Comparison of ENCODE assay signal across 1 cellular context in the genomic region with DNA sequence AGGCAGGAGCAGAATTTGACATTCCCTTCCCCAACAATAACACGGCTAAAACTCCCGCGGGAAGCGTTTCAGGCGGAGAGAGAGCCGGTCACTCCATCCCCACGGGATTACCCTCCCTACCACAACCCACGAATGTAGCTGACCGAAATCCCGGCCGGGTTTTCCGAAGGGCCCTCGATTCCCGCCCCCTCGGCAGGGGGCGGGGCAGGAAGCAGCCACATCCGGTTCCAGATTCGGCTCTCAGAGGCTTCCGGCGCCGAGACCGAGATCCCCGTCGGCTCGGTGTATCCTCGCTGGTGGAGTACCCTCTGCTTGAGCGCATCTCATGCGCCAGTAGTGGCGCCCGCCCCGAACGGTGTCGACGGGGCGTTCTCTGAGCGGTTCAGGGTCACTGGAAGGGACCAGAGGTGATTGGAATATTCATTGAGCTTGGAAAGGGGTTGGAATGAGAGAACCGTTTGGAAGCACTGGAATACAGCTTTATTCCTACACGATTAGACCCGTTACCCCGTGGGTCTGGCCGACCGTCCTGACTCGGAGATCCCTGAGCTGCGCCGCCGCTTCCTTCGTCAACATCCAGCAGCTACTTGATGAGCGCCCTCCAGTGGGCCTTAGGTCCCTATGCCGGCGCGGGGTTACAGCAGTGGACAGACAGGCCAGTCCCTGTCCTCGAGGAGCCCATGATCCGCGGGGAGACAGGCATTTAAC.
TF ChIP-seq lines count a peak whose summit lies in the region.

No MANE protein-coding gene starts in this region.

TF ChIP-seq in HepG2, 621 proteins besides CTCF, POLR2A, EP300 and RAD21 (continued from another document and continues in another):
- TF ChIP-seq, protein P1, sequence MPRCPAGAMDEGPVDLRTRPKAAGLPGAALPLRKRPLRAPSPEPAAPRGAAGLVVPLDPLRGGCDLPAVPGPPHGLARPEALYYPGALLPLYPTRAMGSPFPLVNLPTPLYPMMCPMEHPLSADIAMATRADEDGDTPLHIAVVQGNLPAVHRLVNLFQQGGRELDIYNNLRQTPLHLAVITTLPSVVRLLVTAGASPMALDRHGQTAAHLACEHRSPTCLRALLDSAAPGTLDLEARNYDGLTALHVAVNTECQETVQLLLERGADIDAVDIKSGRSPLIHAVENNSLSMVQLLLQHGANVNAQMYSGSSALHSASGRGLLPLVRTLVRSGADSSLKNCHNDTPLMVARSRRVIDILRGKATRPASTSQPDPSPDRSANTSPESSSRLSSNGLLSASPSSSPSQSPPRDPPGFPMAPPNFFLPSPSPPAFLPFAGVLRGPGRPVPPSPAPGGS (CRISPR knock-in tag; IDR thresholded peaks at IDR 0.05) = peak; percentile 52; the same call in 1 of the 2 replicates
- TF ChIP-seq AKNA (CRISPR knock-in tag; IDR thresholded peaks at IDR 0.05; ENCODE audit: borderline replicate concordance) = no peak
- TF ChIP-seq, protein P2, sequence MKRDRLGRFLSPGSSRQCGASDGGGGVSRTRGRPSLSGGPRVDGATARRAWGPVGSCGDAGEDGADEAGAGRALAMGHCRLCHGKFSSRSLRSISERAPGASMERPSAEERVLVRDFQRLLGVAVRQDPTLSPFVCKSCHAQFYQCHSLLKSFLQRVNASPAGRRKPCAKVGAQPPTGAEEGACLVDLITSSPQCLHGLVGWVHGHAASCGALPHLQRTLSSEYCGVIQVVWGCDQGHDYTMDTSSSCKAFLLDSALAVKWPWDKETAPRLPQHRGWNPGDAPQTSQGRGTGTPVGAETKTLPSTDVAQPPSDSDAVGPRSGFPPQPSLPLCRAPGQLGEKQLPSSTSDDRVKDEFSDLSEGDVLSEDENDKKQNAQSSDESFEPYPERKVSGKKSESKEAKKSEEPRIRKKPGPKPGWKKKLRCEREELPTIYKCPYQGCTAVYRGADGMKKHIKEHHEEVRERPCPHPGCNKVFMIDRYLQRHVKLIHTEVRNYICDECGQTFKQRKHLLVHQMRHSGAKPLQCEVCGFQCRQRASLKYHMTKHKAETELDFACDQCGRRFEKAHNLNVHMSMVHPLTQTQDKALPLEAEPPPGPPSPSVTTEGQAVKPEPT (CRISPR knock-in tag; IDR thresholded peaks at IDR 0.05; ENCODE audit: low read depth) = peak; percentile 85; the same call in 1 of the 2 replicates
- TF ChIP-seq FOXM1 (CRISPR knock-in tag; IDR thresholded peaks at IDR 0.05) = no peak
- no peak for TF ChIP-seq AHR (CRISPR knock-in tag; IDR thresholded peaks at IDR 0.05)
- TF ChIP-seq ZNF646 (CRISPR knock-in tag; IDR thresholded peaks at IDR 0.05) = no peak
- no peak for TF ChIP-seq ETV6 (CRISPR knock-in tag; conservative IDR thresholded peaks at IDR 0.05)
- TF ChIP-seq ZNF430 (CRISPR knock-in tag; IDR thresholded peaks at IDR 0.05) = peak; percentile 73
- peak; percentile 56; the same call in 1 of the 2 replicates for TF ChIP-seq TFDP1 (CRISPR knock-in tag; IDR thresholded peaks at IDR 0.05; ENCODE audit: borderline replicate concordance)
- TF ChIP-seq PAWR (CRISPR knock-in tag; IDR thresholded peaks at IDR 0.05; ENCODE audit: borderline replicate concordance) = no peak; the same call in 1 of the 2 replicates
- TF ChIP-seq ZC3H13 (CRISPR knock-in tag; IDR thresholded peaks at IDR 0.05) = peak; percentile 90
- 0 out of 2 replicates have a peak, but pooled peaks have one; percentile 51 for TF ChIP-seq GATA4 (IDR thresholded peaks at IDR 0.05; ENCODE audit: borderline replicate concordance, low read depth)
- TF ChIP-seq ZBTB21 (CRISPR knock-in tag; IDR thresholded peaks at IDR 0.05) = no peak
- TF ChIP-seq ZNF607 (CRISPR knock-in tag; IDR thresholded peaks at IDR 0.05; ENCODE audit: borderline replicate concordance) = no peak; the same call in 1 of the 2 replicates
- TF ChIP-seq, protein P3, sequence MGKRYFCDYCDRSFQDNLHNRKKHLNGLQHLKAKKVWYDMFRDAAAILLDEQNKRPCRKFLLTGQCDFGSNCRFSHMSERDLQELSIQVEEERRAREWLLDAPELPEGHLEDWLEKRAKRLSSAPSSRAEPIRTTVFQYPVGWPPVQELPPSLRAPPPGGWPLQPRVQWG (CRISPR knock-in tag; IDR thresholded peaks at IDR 0.05; ENCODE audit: borderline replicate concordance, low read depth) = 0 out of 2 replicates have a peak, but pooled peaks have one; percentile 92
- TF ChIP-seq ZNF766 (CRISPR knock-in tag; IDR thresholded peaks at IDR 0.05; ENCODE audit: borderline replicate concordance) = peak; percentile 51; the same call in 1 of the 2 replicates
- TF ChIP-seq ATF4 (CRISPR knock-in tag; IDR thresholded peaks at IDR 0.05) = peak in 1 of 2 experiments; percentile 24; a peak in 2 of 4 replicates
- no peak; the same call in 1 of the 2 replicates for TF ChIP-seq SIX4 (CRISPR knock-in tag; IDR thresholded peaks at IDR 0.05)
- no peak for TF ChIP-seq DZIP1 (CRISPR knock-in tag; IDR thresholded peaks at IDR 0.05)
- TF ChIP-seq PREB (CRISPR knock-in tag; IDR thresholded peaks at IDR 0.05) = 0 out of 2 replicates have a peak, but pooled peaks have one; percentile 64
- peak; percentile 84; the same call in 1 of the 2 replicates for TF ChIP-seq ZNF224 (CRISPR knock-in tag; IDR thresholded peaks at IDR 0.05)
- TF ChIP-seq HMG20A (CRISPR knock-in tag; IDR thresholded peaks at IDR 0.05; ENCODE audit: borderline replicate concordance) = peak; percentile 24; the same call in 1 of the 2 replicates
- no peak; the same call in 1 of the 2 replicates for TF ChIP-seq ZNF335 (CRISPR knock-in tag; IDR thresholded peaks at IDR 0.05)
- TF ChIP-seq HOXD1 (CRISPR knock-in tag; IDR thresholded peaks at IDR 0.05) = no peak; the same call in 1 of the 2 replicates
- peak; percentile 76 for TF ChIP-seq MED8 (CRISPR knock-in tag; IDR thresholded peaks at IDR 0.05; ENCODE audit: insufficient replicate concordance)
- TF ChIP-seq, protein P4, sequence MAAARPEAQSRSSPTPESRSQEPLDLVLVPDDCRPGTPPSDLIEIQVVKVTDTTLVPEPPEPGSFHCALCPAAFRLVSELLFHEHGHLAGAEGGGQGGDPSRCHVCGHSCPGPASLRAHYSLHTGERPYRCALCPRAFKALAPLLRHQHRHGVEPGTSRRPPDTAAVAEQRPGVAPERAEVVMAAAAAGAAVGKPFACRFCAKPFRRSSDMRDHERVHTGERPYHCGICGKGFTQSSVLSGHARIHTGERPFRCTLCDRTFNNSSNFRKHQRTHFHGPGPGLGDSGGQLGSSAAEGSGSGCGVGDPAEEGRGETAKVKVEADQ (CRISPR knock-in tag; IDR thresholded peaks at IDR 0.05; ENCODE audit: borderline replicate concordance) = peak; percentile 62; the same call in 1 of the 2 replicates
